1 cellular context compared by ENCODE assay signal in genomic region chr12:93786669-93787397, GRCh38.
TF ChIP-seq lines count a peak whose summit lies in the region.

No MANE protein-coding gene starts in this region.

TF ChIP-seq in IMR-90, 13 proteins besides CTCF, POLR2A, EP300 and RAD21:
- TF ChIP-seq RCOR1 (IDR thresholded peaks at IDR 0.05; ENCODE audit: insufficient replicate concordance, low read length): no peak
- TF ChIP-seq BHLHE40 (IDR thresholded peaks at IDR 0.05; ENCODE audit: low read depth, low read length): no peak
- TF ChIP-seq CHD1 (IDR thresholded peaks at IDR 0.05; ENCODE audit: low read depth, low read length): no peak
TF ChIP-seq in IMR-90: peak in this region for 0.
